Comparison of ENCODE assay signal across 26 cellular contexts in the genomic region with DNA sequence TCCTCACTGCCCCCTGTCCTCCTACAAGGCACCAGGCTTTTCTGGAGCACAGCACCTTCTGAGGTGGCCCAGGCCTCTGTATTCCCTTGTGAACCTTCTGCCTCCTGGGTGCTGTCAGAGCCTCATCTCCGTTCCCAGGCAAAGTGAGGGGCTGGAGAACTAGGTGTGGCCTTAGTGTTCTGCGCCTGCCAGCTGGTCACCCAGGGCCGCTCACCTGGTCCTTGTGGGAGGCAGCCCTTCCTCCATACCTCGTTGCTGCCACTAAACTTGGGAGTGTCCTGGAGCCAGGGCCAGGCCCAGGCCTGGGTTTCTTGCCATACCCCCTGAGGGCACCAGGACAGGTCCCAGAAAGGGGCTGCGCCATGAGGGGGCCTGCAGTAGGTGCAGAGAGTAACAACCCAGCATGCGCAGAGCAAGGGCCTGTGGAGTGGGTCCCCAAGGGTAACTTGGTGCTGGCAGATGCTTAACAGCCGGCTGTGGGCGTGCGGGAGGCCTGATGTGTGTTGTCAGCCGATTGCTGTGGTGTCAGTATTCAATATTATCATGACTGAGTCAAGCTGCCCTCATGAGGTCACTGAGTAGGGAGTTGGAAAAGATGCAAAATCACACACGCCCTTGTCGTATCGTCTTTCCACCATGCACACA. TPM values are rescaled to one million over a fixed set of nuclear protein-coding genes. Genes with fewer than 3 reads are reported as not detected.
DNase-seq lines count a peak whose midpoint lies in the region; ATAC-seq and TF ChIP-seq lines count a peak whose summit lies in the region.
"Had no signal": no experiment of that assay in that cellular context is flagged by ENCODE, and none has a peak within 500 bp of the region (broad histone marks: within the 10 kb centered on the region; RNA-seq: fewer than 3 reads in every experiment).

No MANE protein-coding gene starts in this region.

- intact Hi-C loops in Right ventricle myocardium superior (cut with DNase I), result loop anchor here (5.0 kb wide), 1 partner anchor 134 kb away; no protein-coding TSS in a partner anchor
- intact Hi-C loops in aorta (cut with DNase I), result no loop called here
- intact Hi-C loops in Caco-2 (cut with micrococcal nuclease; ENCODE audit: unreplicated experiment), result no loop called here

- CTCF ChIA-PET in Caco-2 (lab: Charles Lee), result no interaction called here

- no TSS peak for BruUV-seq in Caco-2 (replicated peaks; lab: Mats Ljungman, UMichigan)

- H3K9me3 ChIP-seq in right atrium auricular region, result no peaks in the 10 kb centered on the region
- no peaks in the 10 kb centered on the region for H3K9me3 ChIP-seq in aorta (ENCODE audit: control insufficient read depth, low read length)
- H3K9me3 ChIP-seq in Caco-2, result no peaks in the 10 kb centered on the region
- H3K9me3 ChIP-seq: adrenal gland, SJCRH30, upper lobe of left lung had no signal

- H3K4me1 ChIP-seq in right atrium auricular region (peaks cover 0 to 22% of the 10 kb centered on the region in 2 donors), aorta (ENCODE audit: control insufficient read depth in 1 of 2, insufficient read depth in 2 of 2, low read length in 2 of 2) (no peaks in the 10 kb centered on the region), Caco-2 (no peaks in the 10 kb centered on the region)
- H3K4me1 ChIP-seq: SJCRH30 had no signal

- H3K4me3 ChIP-seq in right atrium auricular region (no peak overlapping the region), fibroblast of mammary gland (ENCODE audit: control insufficient read depth, low read depth, low read length) (no peak overlapping the region), aorta (ENCODE audit: low read length in 2 of 2) (no peak overlapping the region), Caco-2 (ENCODE audit: low read depth, low read length) (no peak overlapping the region)
- H3K4me3 ChIP-seq: adrenal gland, hepatocyte, SJCRH30, upper lobe of left lung had no signal

- H3K36me3 ChIP-seq in right atrium auricular region (peaks cover 33% of the 10 kb centered on the region), aorta (ENCODE audit: control insufficient read depth in 1 of 2, insufficient read depth in 2 of 2, low read length in 1 of 2) (peaks cover 6% of the 10 kb centered on the region in 2 donors), Caco-2 (ENCODE audit: control insufficient read depth, insufficient read depth, low read length) (no peaks in the 10 kb centered on the region)

- H3K27ac ChIP-seq in right atrium auricular region (no peak overlapping the region), aorta (ENCODE audit: low read depth in 1 of 2, low read length in 2 of 2) (no peak overlapping the region)
- H3K27ac ChIP-seq: adrenal gland, hepatocyte, KMS-11, SJCRH30, upper lobe of left lung had no signal

- no peak overlapping the region for H3K4me3 Mint-ChIP-seq in Caco-2 (ENCODE audit: unreplicated experiment)
- H3K4me3 Mint-ChIP-seq: activated CD4-positive, alpha-beta memory T cell treated with anti-CD3 and anti-CD28 coated beads, Interleukin-2, amount 10 ng/mL, durations not matched to agents 7 days and 5 days; activated T-cell treated with anti-CD3 and anti-CD28 coated beads, Interleukin-2, amount 50 U/mL, for 72 hours; memory B cell; neural crest cell; T-helper 1 cell treated with Interleukin-12 subunit alpha and Interleukin-12 subunit beta and Interleukin-4 antibody, amounts not matched to agents 30 μg/mL and 1 μg/mL, for 36 hours had no signal

- ATAC-seq in Right ventricle myocardium superior (ENCODE audit: poor library complexity), result no peak
- ATAC-seq in aorta (ENCODE audit: low FRiP score), result no peak
- ATAC-seq in GM19324 (IDR thresholded peaks at IDR 0.05; ENCODE audit: low FRiP score, unreplicated experiment), result no peak
- ATAC-seq in HG03097 (IDR thresholded peaks at IDR 0.05; ENCODE audit: low FRiP score, unreplicated experiment), result no peak
- ATAC-seq: esophagus mucosa had no signal

- 89% methylated on average over 13 of the region's 13 CpGs for WGBS in aorta, 2 donors

- POLR2A ChIA-PET in Caco-2 (lab: Charles Lee), result no interaction called here

- H3K27me3 ChIP-seq in right atrium auricular region, result no peaks in the 10 kb centered on the region
- no peaks in the 10 kb centered on the region for H3K27me3 ChIP-seq in aorta (ENCODE audit: control insufficient read depth in 1 of 2, insufficient read depth in 2 of 2, low read length in 1 of 2)
- H3K27me3 ChIP-seq in Caco-2 (replicated peaks; ENCODE audit: control insufficient read depth, insufficient read depth, low read length), result no peaks in the 10 kb centered on the region
- H3K27me3 ChIP-seq: adrenal gland, hepatocyte, SJCRH30, upper lobe of left lung had no signal

- DNase-seq in Right ventricle myocardium superior (peak; percentile 56), right atrium auricular region (ENCODE audit: low spot score) (no peak), fibroblast of mammary gland (ENCODE audit: low read depth) (peak; percentile 47), myocyte (ENCODE audit: low read depth) (peak; percentile 57), aorta (peak; percentile 32 to 74), Caco-2 (no peak)
- DNase-seq: activated CD4-positive, alpha-beta memory T cell treated with anti-CD3 and anti-CD28 coated beads, Interleukin-2, amount 10 ng/mL, durations not matched to agents 7 days and 5 days; activated T-cell treated with anti-CD3 and anti-CD28 coated beads, Interleukin-2, amount 50 U/mL, for 72 hours; central memory CD4-positive, alpha-beta T cell; HCEC 1CT; NCI-H1092; NCI-H69; SJCRH30; stimulated activated naive CD4-positive, alpha-beta T cell treated with Interleukin-2 at 50 U/mL for 16 hours had no signal

- peaks cover 28% of the 10 kb centered on the region for H3K36me3 Mint-ChIP-seq in Caco-2 (ENCODE audit: insufficient read depth, unreplicated experiment)

- no peak for TF ChIP-seq CTCF in right atrium auricular region (IDR thresholded peaks at IDR 0.05)
- TF ChIP-seq CTCF in fibroblast of mammary gland (conservative IDR thresholded peaks at IDR 0.05; ENCODE audit: control insufficient read depth, insufficient read depth, low read depth, low read length), result no peak
- no peak for TF ChIP-seq CTCF in Caco-2 (IDR thresholded peaks at IDR 0.05; ENCODE audit: insufficient read depth in 1 of 2, low read depth in 1 of 2, low read length in 1 of 2, severe bottlenecking in 1 of 2, unreplicated experiment in 1 of 2)

- H3K27me3 Mint-ChIP-seq in Caco-2 (ENCODE audit: insufficient read depth, unreplicated experiment), result no peaks in the 10 kb centered on the region
- H3K27me3 Mint-ChIP-seq: activated CD4-positive, alpha-beta memory T cell treated with anti-CD3 and anti-CD28 coated beads, Interleukin-2, amount 10 ng/mL, durations not matched to agents 7 days and 5 days; memory B cell had no signal

- no peaks in the 10 kb centered on the region for H3K4me1 Mint-ChIP-seq in Caco-2 (ENCODE audit: low read depth, unreplicated experiment)
- H3K4me1 Mint-ChIP-seq: activated CD4-positive, alpha-beta memory T cell treated with anti-CD3 and anti-CD28 coated beads, Interleukin-2, amount 10 ng/mL, durations not matched to agents 7 days and 5 days had no signal

- no peak overlapping the region for H3K27ac Mint-ChIP-seq in Caco-2 (ENCODE audit: unreplicated experiment)
- H3K27ac Mint-ChIP-seq: activated T-cell treated with anti-CD3 and anti-CD28 coated beads, Interleukin-2, amount 50 U/mL, for 72 hours; T-helper 1 cell treated with Interleukin-12 subunit alpha and Interleukin-12 subunit beta and Interleukin-4 antibody, amounts not matched to agents 30 μg/mL and 1 μg/mL, for 36 hours had no signal

- no peaks in the 10 kb centered on the region for H3K9me3 Mint-ChIP-seq in Caco-2 (ENCODE audit: unreplicated experiment)
- H3K9me3 Mint-ChIP-seq: activated CD4-positive, alpha-beta memory T cell treated with anti-CD3 and anti-CD28 coated beads, Interleukin-2, amount 10 ng/mL, durations not matched to agents 7 days and 5 days; activated T-cell treated with anti-CD3 and anti-CD28 coated beads, Interleukin-2, amount 50 U/mL, for 72 hours; memory B cell; neural crest cell; T-helper 1 cell treated with Interleukin-12 subunit alpha and Interleukin-12 subunit beta and Interleukin-4 antibody, amounts not matched to agents 30 μg/mL and 1 μg/mL, for 36 hours had no signal

RNA-seq across cellular contexts. Expression of gene OTUB2, which starts 17.1 kb away (rescaled TPM):
- total RNA-seq in Right ventricle myocardium superior (0.56 TPM), right atrium auricular region (under 1 TPM; 0.43 to 0.48 TPM), myocyte (0.48 and 1.1 TPM in 2 replicates), aorta (under 1 TPM; 0.42 to 0.60 TPM), Caco-2 (2022) (1.2 TPM in 2 replicates)
- 1.7 TPM for polyA plus RNA-seq in myocyte (2012)
- not detected for polyA plus RNA-seq in aorta

RNA-seq across cellular contexts. Expression of gene DDX24, which starts 37.8 kb away (rescaled TPM):
- 181 TPM for total RNA-seq in Right ventricle myocardium superior
- 100 to 1,000 TPM; 166 to 178 TPM for total RNA-seq in right atrium auricular region
- total RNA-seq in myocyte, result 156 and 161 TPM in 2 replicates
- 193 TPM for polyA plus RNA-seq in myocyte (2012)
- 100 to 1,000 TPM; 190 to 198 TPM for total RNA-seq in aorta
- polyA plus RNA-seq in aorta, result 100 to 1,000 TPM in 1 of 2 donors, 10 to 100 TPM in 1; 43.7 to 158 TPM
- total RNA-seq in Caco-2 (2022), result 131 and 132 TPM in 2 replicates

RNA-seq across cellular contexts. Expression of gene IFI27L1, which starts 37.9 kb away (rescaled TPM):
- total RNA-seq in Right ventricle myocardium superior (11.6 TPM), right atrium auricular region (10 to 100 TPM; 13.8 to 21.1 TPM), myocyte (5.6 and 10.3 TPM in 2 replicates), aorta (10 to 100 TPM; 13.7 to 16.8 TPM), Caco-2 (2022) (11.6 and 13.6 TPM in 2 replicates)
- 41.0 TPM for polyA plus RNA-seq in myocyte (2012)
- 10 to 100 TPM; 20.8 to 21.8 TPM for polyA plus RNA-seq in aorta

RNA-seq across cellular contexts. Expression of gene CCDC197, which starts 46.1 kb away (rescaled TPM):
- total RNA-seq in Right ventricle myocardium superior (1.3 TPM), right atrium auricular region (not detected), myocyte (not detected in 2 replicates), aorta (under 1 TPM in 1 of 2 donors, not detected in 1; 0.60 TPM), Caco-2 (2022) (not detected in 2 replicates)
- polyA plus RNA-seq in myocyte (2012), result not detected
- not detected for polyA plus RNA-seq in aorta
- total RNA-seq: adrenal gland, esophagus mucosa, hepatocyte, neural crest cell, SJCRH30, upper lobe of left lung had no signal
- polyA plus RNA-seq: adrenal gland, AG04450, hepatocyte, keratinocyte had no signal

Comparison
In these comparisons a context has a peak if more than half of its experiments do, and no peak if none do; other contexts are left out.
1. DNase-seq: peak in Right ventricle myocardium superior (single experiment), fibroblast of mammary gland (single experiment), myocyte (single experiment) and aorta (2 of 2); none in right atrium auricular region (single experiment) and Caco-2 (0 of 2).